ENCODE assay signal across 8 cellular contexts in the genomic region with DNA sequence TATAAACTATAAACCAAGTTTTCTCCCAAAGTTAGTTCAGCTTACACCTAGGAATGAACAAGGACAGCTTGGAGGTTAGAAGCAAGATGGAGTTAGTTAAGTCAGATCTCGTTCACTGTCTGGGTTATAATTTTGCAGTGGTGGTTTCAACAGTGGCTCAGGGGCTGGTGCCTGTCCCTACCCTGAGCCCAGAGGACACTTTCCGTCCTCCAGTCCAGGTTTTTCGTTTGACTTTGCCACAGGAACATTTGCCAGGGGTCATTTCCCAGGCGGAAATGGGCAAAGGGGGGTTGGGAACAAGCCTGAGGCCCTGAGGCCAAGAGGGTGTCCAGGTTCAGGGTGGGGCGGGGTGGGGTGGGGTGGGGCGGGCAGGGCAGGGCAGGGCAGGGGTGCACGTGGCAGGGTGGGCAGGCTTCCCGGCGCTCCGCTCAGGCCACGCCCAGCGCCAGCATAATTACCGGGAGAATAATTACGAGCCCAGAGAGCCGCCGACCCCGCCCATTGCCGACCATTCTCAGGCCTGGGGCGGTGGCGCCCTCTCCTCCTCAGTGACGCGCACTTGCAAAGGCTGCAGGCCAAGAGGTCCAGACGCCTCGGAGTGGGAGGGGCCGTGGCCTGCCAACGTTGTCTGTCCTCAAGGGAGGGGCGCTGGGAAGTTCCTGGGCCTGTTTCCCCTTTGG.
DNase-seq lines count a peak whose midpoint lies in the region; ATAC-seq lines count a peak whose summit lies in the region.

No MANE protein-coding gene starts in this region.

- POLR2A ChIA-PET in naive thymus-derived CD8-positive, alpha-beta T cell (lab: Charles Lee), result interaction anchor here (0.8 to 14.1 kb wide), 11 partner anchors 8 to 91 kb away, joined by 3 to 308 read pairs (median 8); no protein-coding TSS in a partner anchor

- no peak overlapping the region for H3K4me3 ChIP-seq in iPS DF 6.9 (ENCODE audit: low read length)
- peak overlapping the region; percentile 40 for H3K4me3 ChIP-seq in skeletal muscle satellite cell (ENCODE audit: low read length)

- no CpG with 5 or more reads among the region's 27 CpGs for WGBS in iPS DF 6.9 (ENCODE audit: insufficient coverage, insufficient read length)

- H3K27me3 Mint-ChIP-seq in naive thymus-derived CD8-positive, alpha-beta T cell, result no peaks in the 10 kb centered on the region

- H3K9me3 ChIP-seq in iPS DF 6.9 (ENCODE audit: control insufficient read depth, insufficient read depth, low read length), result no peaks in the 10 kb centered on the region
- no peaks in the 10 kb centered on the region for H3K9me3 ChIP-seq in skeletal muscle satellite cell (replicated peaks; ENCODE audit: low read length)

- H3K27me3 ChIP-seq in iPS DF 6.9 (ENCODE audit: control insufficient read depth, insufficient read depth, low read length) (peaks cover 3% of the 10 kb centered on the region), skeletal muscle satellite cell (ENCODE audit: control insufficient read depth, insufficient read depth, low read length) (peaks cover 3% of the 10 kb centered on the region)

- DNase-seq in ELF-1 (ENCODE audit: low read depth, low spot score) (peak; percentile 99), NCI-H146 (lab: John Stamatoyannopoulos, UW) (peak; percentile 89), astrocyte of the hippocampus (ENCODE audit: low read depth, low spot score) (peak; percentile 52), iPS DF 6.9 (ENCODE audit: low read depth, low spot score) (peak; percentile 74)
- DNase-seq in naive thymus-derived CD8-positive, alpha-beta T cell, result no peak

- no peaks in the 10 kb centered on the region for H3K36me3 Mint-ChIP-seq in naive thymus-derived CD8-positive, alpha-beta T cell

- peak overlapping the region in 3 of 10 donors; percentile 72 to 75 (median 73) for H3K27ac Mint-ChIP-seq in naive thymus-derived CD8-positive, alpha-beta T cell

- peak overlapping the region in 1 of 10 donors; percentile 54 for H3K4me3 Mint-ChIP-seq in naive thymus-derived CD8-positive, alpha-beta T cell

- H3K4me2 ChIP-seq in skeletal muscle satellite cell (ENCODE audit: low read length), result peak overlapping the region; percentile 65

- H3K4me1 ChIP-seq in iPS DF 6.9 (ENCODE audit: control insufficient read depth, insufficient read depth, low read length) (peaks cover 6% of the 10 kb centered on the region), skeletal muscle satellite cell (ENCODE audit: control insufficient read depth, insufficient read depth, low read length) (peaks cover 33% of the 10 kb centered on the region)

- no peak overlapping the region for H3K27ac ChIP-seq in iPS DF 6.9 (ENCODE audit: low read length)

- H3K9ac ChIP-seq in skeletal muscle satellite cell (ENCODE audit: low read depth, low read length), result no peak overlapping the region

- H3K4me1 Mint-ChIP-seq in naive thymus-derived CD8-positive, alpha-beta T cell, result peaks cover 21 to 61% (median 58%) of the 10 kb centered on the region in 4 donors

- ATAC-seq in GM21515 (IDR thresholded peaks at IDR 0.05; ENCODE audit: unreplicated experiment) (no peak), HG02678 (IDR thresholded peaks at IDR 0.05; ENCODE audit: unreplicated experiment) (no peak)
- ATAC-seq in naive thymus-derived CD8-positive, alpha-beta T cell, result no peak

- H3K9me3 Mint-ChIP-seq in naive thymus-derived CD8-positive, alpha-beta T cell, result no peaks in the 10 kb centered on the region

- H3K36me3 ChIP-seq in iPS DF 6.9 (ENCODE audit: control insufficient read depth, insufficient read depth, low read length), result no peaks in the 10 kb centered on the region
- no peaks in the 10 kb centered on the region for H3K36me3 ChIP-seq in skeletal muscle satellite cell (ENCODE audit: insufficient read depth, low read length)

Comparison
In these comparisons a context has a peak if more than half of its experiments do, and no peak if none do; other contexts are left out.
1. DNase-seq: peak in ELF-1 (single experiment), NCI-H146 (single experiment), astrocyte of the hippocampus (single experiment) and iPS DF 6.9 (single experiment); none in naive thymus-derived CD8-positive, alpha-beta T cell (0 of 10).